In the genomic region with DNA sequence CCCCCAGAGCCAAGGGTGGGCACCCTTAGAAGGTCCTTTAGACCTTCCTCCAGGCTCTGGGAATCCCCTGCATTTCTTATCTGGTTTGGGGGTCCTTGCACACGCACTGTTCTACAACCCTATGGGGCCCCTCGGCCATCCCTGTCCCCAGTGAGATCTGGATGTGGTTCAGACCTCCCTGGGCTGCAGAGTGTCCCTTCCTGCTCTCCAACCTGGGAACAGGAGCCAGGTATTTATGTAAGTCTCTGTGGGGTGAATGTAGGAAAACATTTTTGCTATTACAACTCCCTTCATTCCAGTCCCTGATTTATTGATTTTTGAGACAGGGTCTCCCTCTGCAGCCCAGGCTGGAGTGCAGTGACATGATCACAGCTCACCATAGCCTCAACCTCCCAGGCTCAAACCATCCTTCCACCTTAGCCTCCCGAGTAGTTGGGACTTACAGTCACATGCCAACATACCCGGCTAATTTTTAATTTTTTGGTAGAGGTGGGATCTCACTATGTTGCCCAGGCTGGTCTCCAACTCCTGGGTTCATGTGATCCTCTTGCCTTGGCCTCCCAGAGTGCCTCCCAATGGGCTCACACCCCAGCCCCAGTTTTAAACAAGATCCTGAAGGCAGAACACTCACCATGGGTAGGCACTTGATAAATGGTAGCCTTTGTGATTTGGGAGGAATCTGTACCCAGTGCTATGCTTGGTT, we compare ENCODE assay signal across 14 cellular contexts.
DNase-seq lines count a peak whose midpoint lies in the region; ATAC-seq, FAIRE-seq and TF ChIP-seq lines count a peak whose summit lies in the region.
"Had no signal": no experiment of that assay in that cellular context is flagged by ENCODE, and none has a peak within 500 bp of the region (broad histone marks: within the 10 kb centered on the region; RNA-seq: fewer than 3 reads in every experiment).

No MANE protein-coding gene starts in this region.

- TF ChIP-seq EP300 in K562 (IDR thresholded peaks at IDR 0.05; ENCODE audit: low read length) (no peak), suprapubic skin (IDR thresholded peaks at IDR 0.05) (no peak)

- TF ChIP-seq CTCF in K562 (IDR thresholded peaks at IDR 0.05 in 2 of 3, conservative IDR thresholded peaks at IDR 0.05 in 1 of 3; ENCODE audit: insufficient read depth in 2 of 3, low read depth in 1 of 3, low read length in 3 of 3) (no peak), suprapubic skin (IDR thresholded peaks at IDR 0.05) (no peak)

- H3K27me3 ChIP-seq in Karpas-422 (ENCODE audit: low read length) (no peaks in the 10 kb centered on the region), K562 (ENCODE audit: control insufficient read depth in 2 of 2, insufficient read depth in 2 of 2, low read length in 2 of 2) (no peaks in the 10 kb centered on the region), layer of hippocampus (ENCODE audit: control insufficient read depth, insufficient read depth, low read length) (no peaks in the 10 kb centered on the region), suprapubic skin (no peaks in the 10 kb centered on the region), neuronal stem cell (ENCODE audit: control insufficient read depth in 3 of 3, insufficient read depth in 3 of 3, low read depth in 1 of 3, low read length in 3 of 3) (no peaks in the 10 kb centered on the region), H7 (ENCODE audit: control insufficient read depth, insufficient read depth, low read length) (no peaks in the 10 kb centered on the region; the same call in 1 of the 2 replicates)
- H3K27me3 ChIP-seq: BE2C had no signal

- no peaks in the 10 kb centered on the region for H3K9me2 ChIP-seq in Karpas-422 (replicated peaks; ENCODE audit: insufficient read depth, low read length)

- BruUV-seq in K562 (replicated peaks; lab: Mats Ljungman, UMichigan), result no TSS peak

- H4K8ac ChIP-seq in neuronal stem cell (ENCODE audit: low read depth, low read length), result no peak overlapping the region

- no peak overlapping the region for H3K4me2 ChIP-seq in Karpas-422 (ENCODE audit: low read depth, low read length, poor library complexity, severe bottlenecking)
- no peak overlapping the region for H3K4me2 ChIP-seq in K562 (ENCODE audit: insufficient read depth, low read length)
- H3K4me2 ChIP-seq in neuronal stem cell (ENCODE audit: insufficient read depth, low read length, poor library complexity, severe bottlenecking), result no peak overlapping the region

- H3K9me1 ChIP-seq in K562 (ENCODE audit: control insufficient read depth, insufficient read depth, low read length), result no peaks in the 10 kb centered on the region

- no peak for FAIRE-seq in K562 (lab: Jason Lieb, UNC)

- POLR2A ChIA-PET in K562 (lab: Yijun Ruan, JAX), result interaction anchor here (1.2 kb wide), 1 partner anchor 11 kb away, joined by 3 read pairs; no protein-coding TSS in a partner anchor

- peaks cover 35% of the 10 kb centered on the region for H3K4me1 ChIP-seq in Karpas-422 (ENCODE audit: low read length)
- H3K4me1 ChIP-seq in K562 (replicated peaks in 1 of 2; ENCODE audit: control insufficient read depth in 2 of 2, insufficient read depth in 2 of 2, low read length in 2 of 2), result peaks cover 13 to 32% of the 10 kb centered on the region in 2 experiments; a peak in 4 of 5 replicates
- peaks cover 72% of the 10 kb centered on the region for H3K4me1 ChIP-seq in suprapubic skin
- H3K4me1 ChIP-seq in neuronal stem cell (ENCODE audit: control insufficient read depth in 2 of 2, insufficient read depth in 1 of 2, low read depth in 1 of 2, low read length in 2 of 2), result peaks cover 35 to 39% of the 10 kb centered on the region in 2 donors
- H3K4me1 ChIP-seq: HAP-1 had no signal

- TF ChIP-seq POLR2A in K562 (conservative IDR thresholded peaks at IDR 0.05) (no peak), suprapubic skin (IDR thresholded peaks at IDR 0.05) (no peak)

- in situ Hi-C loops in K562 (cut with MboI), result no loop called here

- H3K9me3 ChIP-seq in Karpas-422 (ENCODE audit: low read length), result no peaks in the 10 kb centered on the region
- H3K9me3 ChIP-seq in K562 (replicated peaks; ENCODE audit: control insufficient read depth, insufficient read depth, low read depth, low read length), result no peaks in the 10 kb centered on the region
- no peaks in the 10 kb centered on the region for H3K9me3 ChIP-seq in suprapubic skin
- H3K9me3 ChIP-seq in neuronal stem cell (replicated peaks in 1 of 2; ENCODE audit: control insufficient read depth in 2 of 2, insufficient read depth in 1 of 2, low read depth in 1 of 2, low read length in 2 of 2), result no peaks in the 10 kb centered on the region
- H3K9me3 ChIP-seq: BE2C, HAP-1 had no signal

- H2BK15ac ChIP-seq in neuronal stem cell (ENCODE audit: low read length), result no peak overlapping the region

- H3K79me2 ChIP-seq in Karpas-422 (ENCODE audit: low read length) (peaks cover 70% of the 10 kb centered on the region), K562 (ENCODE audit: control insufficient read depth, insufficient read depth, low read length) (peaks cover 9% of the 10 kb centered on the region; the same call in 2 of the 3 replicates)

- intact Hi-C loops in K562 (cut with micrococcal nuclease), result no loop called here

- ATAC-seq in K562, result no peak
- ATAC-seq in HG03175 (IDR thresholded peaks at IDR 0.05; ENCODE audit: unreplicated experiment), result no peak

- H4K91ac ChIP-seq in neuronal stem cell (ENCODE audit: low read depth, low read length, poor library complexity), result no peak overlapping the region

- CTCF ChIA-PET in K562 (lab: Yijun Ruan, JAX; ENCODE audit: low intra/inter-chr PET ratio), result no interaction called here

- peaks cover 29% of the 10 kb centered on the region for H3K79me1 ChIP-seq in neuronal stem cell (ENCODE audit: low read depth, low read length)

- H3K14ac ChIP-seq in neuronal stem cell (ENCODE audit: low read length), result no peak overlapping the region

- H3K4ac ChIP-seq in neuronal stem cell (ENCODE audit: low read length), result no peak overlapping the region

- H2BK120ac ChIP-seq in neuronal stem cell (ENCODE audit: low read depth, low read length), result no peak overlapping the region

- H2AK5ac ChIP-seq in neuronal stem cell (ENCODE audit: low read depth, low read length), result no peak overlapping the region

- DNase-seq in Karpas-422 (no peak), K562 (ENCODE audit: extremely low read depth in 1 of 4, low spot score in 3 of 4) (no peak), suprapubic skin (ENCODE audit: low spot score in 2 of 2) (no peak), neuronal stem cell (ENCODE audit: low spot score) (no peak), H7 (no peak)
- DNase-seq: BE2C, DMS 273 treated with DMSO at 0.1 percent for 48 hours, NCI-H1436 treated with DMSO at 0.1 percent for 48 hours, NCI-H2081, NCI-H524, SIG-M5 had no signal

- no peak overlapping the region for H3K4me3 ChIP-seq in Karpas-422 (ENCODE audit: low read length)
- H3K4me3 ChIP-seq in K562, result no peak overlapping the region
- no peak overlapping the region for H3K4me3 ChIP-seq in suprapubic skin
- no peak overlapping the region for H3K4me3 ChIP-seq in neuronal stem cell (ENCODE audit: low read length in 2 of 2)
- H3K4me3 ChIP-seq in H7 (ENCODE audit: insufficient read depth, low read depth, low read length), result no peak overlapping the region
- H3K4me3 ChIP-seq: HAP-1 had no signal

- no peaks in the 10 kb centered on the region for H3K36me3 ChIP-seq in Karpas-422 (ENCODE audit: insufficient read depth, low read length)
- no peaks in the 10 kb centered on the region for H3K36me3 ChIP-seq in K562 (ENCODE audit: control insufficient read depth, insufficient read depth, low read length)
- H3K36me3 ChIP-seq in suprapubic skin, result no peaks in the 10 kb centered on the region
- peaks cover 0 to 20% of the 10 kb centered on the region in 2 donors for H3K36me3 ChIP-seq in neuronal stem cell (replicated peaks in 1 of 2; ENCODE audit: control insufficient read depth in 2 of 2, insufficient read depth in 2 of 2, low read length in 2 of 2)
- no peaks in the 10 kb centered on the region for H3K36me3 ChIP-seq in H7 (replicated peaks; ENCODE audit: control insufficient read depth, insufficient read depth, low read length)
- H3K36me3 ChIP-seq: BE2C, HAP-1 had no signal

- WGBS in K562 (ENCODE audit: insufficient coverage, low coverage, missing lambda C conversion rate), result 65% methylated on average over 2 of the region's 4 CpGs
- WGBS in suprapubic skin, result 74% methylated on average over 4 of the region's 4 CpGs
- WGBS in neuronal stem cell (ENCODE audit: extremely low coverage in 2 of 2, insufficient read length in 2 of 2, insufficient replicate concordance in 1 of 2), 2 donors, result no CpG with 5 or more reads among the region's 4 CpGs

- H3K18ac ChIP-seq in neuronal stem cell (ENCODE audit: low read length), result no peak overlapping the region

- H3K9ac ChIP-seq in Karpas-422 (ENCODE audit: low read length) (no peak overlapping the region), K562 (ENCODE audit: insufficient read depth in 1 of 2, low read depth in 2 of 2, low read length in 2 of 2) (no peak overlapping the region), neuronal stem cell (ENCODE audit: low read depth, low read length, poor library complexity) (no peak overlapping the region)

- H2AFZ ChIP-seq in Karpas-422 (ENCODE audit: low read length) (no peak overlapping the region), K562 (ENCODE audit: low read depth, low read length) (no peak overlapping the region), neuronal stem cell (ENCODE audit: low read length) (no peak overlapping the region)

- H3K27ac ChIP-seq in Karpas-422 (ENCODE audit: low read length), result peak overlapping the region; percentile 35; the same call in 1 of the 2 replicates
- no peak overlapping the region for H3K27ac ChIP-seq in K562 (ENCODE audit: extremely low read depth, low read depth, low read length)
- peak overlapping the region; percentile 97 for H3K27ac ChIP-seq in layer of hippocampus (ENCODE audit: low read depth, low read length)
- peak overlapping the region; percentile 83 for H3K27ac ChIP-seq in suprapubic skin
- H3K27ac ChIP-seq in neuronal stem cell (replicated peaks; ENCODE audit: low read length), result no peak overlapping the region

- H4K20me1 ChIP-seq in Karpas-422 (ENCODE audit: insufficient read depth, low read depth, low read length), result no peaks in the 10 kb centered on the region
- peaks cover 3% of the 10 kb centered on the region; the same call in 1 of the 2 replicates for H4K20me1 ChIP-seq in K562 (replicated peaks; ENCODE audit: control insufficient read depth, insufficient read depth, low read length)

- no peak for TF ChIP-seq RAD21 in K562 (CRISPR knock-in tag; conservative IDR thresholded peaks at IDR 0.05 in 1 of 2, IDR thresholded peaks at IDR 0.05 in 1 of 2)

- no peak overlapping the region for H2BK5ac ChIP-seq in neuronal stem cell (ENCODE audit: low read length)

- H3K23ac ChIP-seq in neuronal stem cell (ENCODE audit: low read depth, low read length, poor library complexity), result no peak overlapping the region

- H2BK12ac ChIP-seq in neuronal stem cell (ENCODE audit: low read length), result no peak overlapping the region

TF ChIP-seq in K562, 482 proteins besides CTCF, POLR2A, EP300 and RAD21:
- no peak for TF ChIP-seq ZNF586 (CRISPR knock-in tag; conservative IDR thresholded peaks at IDR 0.05)
- TF ChIP-seq ZNF121 (CRISPR knock-in tag; conservative IDR thresholded peaks at IDR 0.05), result peak; percentile 29; the same call in 1 of the 2 replicates

Comparison
In these comparisons a context has a peak if more than half of its experiments do, and no peak if none do; other contexts are left out.
1. H3K27ac ChIP-seq: peak in Karpas-422 (single experiment), layer of hippocampus (single experiment) and suprapubic skin (single experiment); none in K562 (single experiment) and neuronal stem cell (single experiment).